In the genomic region with DNA sequence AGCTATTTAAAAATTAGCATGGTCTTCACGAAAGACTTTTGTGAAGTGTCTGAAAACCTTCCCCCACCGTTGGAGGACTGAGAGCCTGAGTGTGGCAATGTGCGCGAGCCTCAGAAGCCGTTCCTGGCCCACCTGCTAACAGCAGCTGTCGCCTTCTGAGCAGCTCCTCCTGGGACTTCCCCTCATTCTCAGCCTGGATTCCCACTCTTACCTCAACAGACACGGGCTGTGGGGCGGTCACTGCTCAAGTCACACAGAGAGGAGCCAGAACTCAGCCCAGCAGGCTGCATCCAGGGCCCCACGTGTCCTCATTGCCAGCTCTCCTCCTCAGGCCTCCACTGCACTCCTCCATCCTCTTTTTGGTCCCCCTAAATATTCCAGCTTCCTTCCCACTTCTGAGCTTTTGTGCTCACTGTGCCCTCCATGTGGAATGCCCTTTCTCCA, we compare ENCODE assay signal across 9 cellular contexts. TPM values are rescaled to one million over a fixed set of nuclear protein-coding genes. Genes with fewer than 3 reads are reported as not detected.
DNase-seq lines count a peak whose midpoint lies in the region; ATAC-seq and TF ChIP-seq lines count a peak whose summit lies in the region.
"Had no signal": no experiment of that assay in that cellular context is flagged by ENCODE, and none has a peak within 500 bp of the region (broad histone marks: within the 10 kb centered on the region; RNA-seq: fewer than 3 reads in every experiment).

No MANE protein-coding gene starts in this region.

- no peaks in the 10 kb centered on the region for H3K27me3 Mint-ChIP-seq in activated B cell treated with CpG ODN at 0.5 μM for 24 hours
- H3K27me3 Mint-ChIP-seq in activated naive CD4-positive, alpha-beta T cell treated with anti-CD3 and anti-CD28 coated beads, Interleukin-2, amount 10 ng/mL, durations not matched to agents 7 days and 5 days, result peaks cover 51% of the 10 kb centered on the region

- H3K4me3 Mint-ChIP-seq in activated B cell treated with CpG ODN at 0.5 μM for 24 hours, result peak overlapping the region; percentile 52
- no peak overlapping the region for H3K4me3 Mint-ChIP-seq in stimulated activated effector memory CD8-positive, alpha-beta T cell treated with anti-CD3 and anti-CD28 coated beads, Interleukin-12 subunit alpha, Interleukin-12 subunit beta, amount 100 ng/mL, for 72 hours
- H3K4me3 Mint-ChIP-seq in activated naive CD4-positive, alpha-beta T cell treated with anti-CD3 and anti-CD28 coated beads, Interleukin-2, amount 10 ng/mL, durations not matched to agents 7 days and 5 days, result no peak overlapping the region

- H3K36me3 Mint-ChIP-seq in activated B cell treated with CpG ODN at 0.5 μM for 24 hours (ENCODE audit: low read depth), result no peaks in the 10 kb centered on the region
- no peaks in the 10 kb centered on the region for H3K36me3 Mint-ChIP-seq in stimulated activated effector memory CD8-positive, alpha-beta T cell treated with anti-CD3 and anti-CD28 coated beads, Interleukin-12 subunit alpha, Interleukin-12 subunit beta, amount 100 ng/mL, for 72 hours
- no peaks in the 10 kb centered on the region for H3K36me3 Mint-ChIP-seq in activated naive CD4-positive, alpha-beta T cell treated with anti-CD3 and anti-CD28 coated beads, Interleukin-2, amount 10 ng/mL, durations not matched to agents 7 days and 5 days

- POLR2A ChIA-PET in activated B cell treated with CpG ODN at 0.5 μM for 24 hours (lab: Charles Lee), result interaction anchor here (0.6 to 11.9 kb wide), 8 partner anchors 13 to 199 kb away, joined by 3 to 286 read pairs (median 4); partner anchors contain the start of gene ABHD6

- CTCF ChIA-PET in activated B cell treated with CpG ODN at 0.5 μM for 24 hours (lab: Charles Lee), result interaction anchor here (0.8 to 2.6 kb wide), 5 partner anchors 10 to 22 kb away, joined by 3 to 17 read pairs (median 6); no protein-coding TSS in a partner anchor
- CTCF ChIA-PET in activated naive CD4-positive, alpha-beta T cell treated with anti-CD3 and anti-CD28 coated beads, Interleukin-2, amount 10 ng/mL, durations not matched to agents 7 days and 5 days (lab: Charles Lee), result interaction anchor here (0.8 to 1.8 kb wide), 6 partner anchors 11 to 39 kb away, joined by 3 to 10 read pairs (median 4); no protein-coding TSS in a partner anchor

- intact Hi-C loops in activated B cell treated with CpG ODN at 0.5 μM for 24 hours (cut with micrococcal nuclease), result loop anchor here (1.0 kb wide), 1 partner anchor 11 kb away; no protein-coding TSS in a partner anchor

- ATAC-seq in HG03045 (IDR thresholded peaks at IDR 0.05; ENCODE audit: unreplicated experiment) (peak; percentile 79), activated B cell treated with CpG ODN at 0.5 μM for 24 hours (ENCODE audit: low read depth) (peak; percentile 74)
- ATAC-seq in stimulated activated effector memory CD8-positive, alpha-beta T cell treated with anti-CD3 and anti-CD28 coated beads, Interleukin-12 subunit alpha, Interleukin-12 subunit beta, amount 100 ng/mL, for 72 hours, result no peak

- peaks cover 60% of the 10 kb centered on the region for H3K4me1 Mint-ChIP-seq in activated B cell treated with CpG ODN at 0.5 μM for 24 hours
- peaks cover 20% of the 10 kb centered on the region for H3K4me1 Mint-ChIP-seq in stimulated activated effector memory CD8-positive, alpha-beta T cell treated with anti-CD3 and anti-CD28 coated beads, Interleukin-12 subunit alpha, Interleukin-12 subunit beta, amount 100 ng/mL, for 72 hours
- H3K4me1 Mint-ChIP-seq in activated naive CD4-positive, alpha-beta T cell treated with anti-CD3 and anti-CD28 coated beads, Interleukin-2, amount 10 ng/mL, durations not matched to agents 7 days and 5 days, result peaks cover 12% of the 10 kb centered on the region

- H3K4me3 ChIP-seq in GM12865 (ENCODE audit: low read depth, low read length), result no peak overlapping the region

- DNase-seq in GM12865 (ENCODE audit: low read depth), result peak; percentile 84
- DNase-seq in GM20000 (ENCODE audit: low spot score), result peak; percentile 64
- no peak for DNase-seq in activated B cell treated with CpG ODN at 0.5 μM for 24 hours
- no peak for DNase-seq in CD1c-positive myeloid dendritic cell (ENCODE audit: extremely low spot score)
- DNase-seq in stimulated activated effector memory CD8-positive, alpha-beta T cell treated with anti-CD3 and anti-CD28 coated beads, Interleukin-12 subunit alpha, Interleukin-12 subunit beta, amount 100 ng/mL, for 72 hours (ENCODE audit: low spot score in 2 of 2), result no peak
- no peak for DNase-seq in HT-29 (ENCODE audit: low spot score)
- DNase-seq in activated naive CD4-positive, alpha-beta T cell treated with anti-CD3 and anti-CD28 coated beads, Interleukin-2, amount 10 ng/mL, durations not matched to agents 7 days and 5 days, result no peak
- DNase-seq: hypothalamus had no signal

- no peak for TF ChIP-seq CTCF in GM12865 (IDR thresholded peaks at IDR 0.05; ENCODE audit: insufficient read depth, low read depth, low read length, missing control alignments)
- TF ChIP-seq CTCF in GM20000 (IDR thresholded peaks at IDR 0.05; ENCODE audit: extremely low read depth, missing control alignments), result no peak
- no peak for TF ChIP-seq CTCF in activated B cell treated with CpG ODN at 0.5 μM for 24 hours (IDR thresholded peaks at IDR 0.05)

- H3K27ac Mint-ChIP-seq in activated B cell treated with CpG ODN at 0.5 μM for 24 hours, result peak overlapping the region; percentile 81
- H3K27ac Mint-ChIP-seq in stimulated activated effector memory CD8-positive, alpha-beta T cell treated with anti-CD3 and anti-CD28 coated beads, Interleukin-12 subunit alpha, Interleukin-12 subunit beta, amount 100 ng/mL, for 72 hours, result no peak overlapping the region
- H3K27ac Mint-ChIP-seq in activated naive CD4-positive, alpha-beta T cell treated with anti-CD3 and anti-CD28 coated beads, Interleukin-2, amount 10 ng/mL, durations not matched to agents 7 days and 5 days, result no peak overlapping the region

- no peaks in the 10 kb centered on the region for H3K9me3 Mint-ChIP-seq in activated B cell treated with CpG ODN at 0.5 μM for 24 hours
- no peaks in the 10 kb centered on the region for H3K9me3 Mint-ChIP-seq in stimulated activated effector memory CD8-positive, alpha-beta T cell treated with anti-CD3 and anti-CD28 coated beads, Interleukin-12 subunit alpha, Interleukin-12 subunit beta, amount 100 ng/mL, for 72 hours
- no peaks in the 10 kb centered on the region for H3K9me3 Mint-ChIP-seq in activated naive CD4-positive, alpha-beta T cell treated with anti-CD3 and anti-CD28 coated beads, Interleukin-2, amount 10 ng/mL, durations not matched to agents 7 days and 5 days

RNA-seq across cellular contexts. Expression of gene DNASE1L3, which starts 7.8 kb away (rescaled TPM):
- total RNA-seq in activated B cell treated with CpG ODN at 0.5 μM for 24 hours, result 7.2 and 8.1 TPM in 2 replicates
- not detected in 2 replicates for total RNA-seq in HT-29 (2014; rRNA removed; shearing (Covaris generic))

RNA-seq across cellular contexts. Expression of gene ABHD6, which starts 34.7 kb away (rescaled TPM):
- 37.1 and 48.7 TPM in 2 replicates for total RNA-seq in activated B cell treated with CpG ODN at 0.5 μM for 24 hours
- total RNA-seq in HT-29 (2014; rRNA removed; shearing (Covaris generic)), result 6.1 and 10.5 TPM in 2 replicates

Comparison
In these comparisons a context has a peak if more than half of its experiments do, and no peak if none do; other contexts are left out.
1. DNase-seq: peak in GM12865 (single experiment) and GM20000 (single experiment); none in activated B cell treated with CpG ODN at 0.5 μM for 24 hours (single experiment), CD1c-positive myeloid dendritic cell (single experiment), stimulated activated effector memory CD8-positive, alpha-beta T cell treated with anti-CD3 and anti-CD28 coated beads, Interleukin-12 subunit alpha, Interleukin-12 subunit beta, amount 100 ng/mL, for 72 hours (0 of 2), HT-29 (single experiment) and activated naive CD4-positive, alpha-beta T cell treated with anti-CD3 and anti-CD28 coated beads, Interleukin-2, amount 10 ng/mL, durations not matched to agents 7 days and 5 days (single experiment).